In the genomic region with DNA sequence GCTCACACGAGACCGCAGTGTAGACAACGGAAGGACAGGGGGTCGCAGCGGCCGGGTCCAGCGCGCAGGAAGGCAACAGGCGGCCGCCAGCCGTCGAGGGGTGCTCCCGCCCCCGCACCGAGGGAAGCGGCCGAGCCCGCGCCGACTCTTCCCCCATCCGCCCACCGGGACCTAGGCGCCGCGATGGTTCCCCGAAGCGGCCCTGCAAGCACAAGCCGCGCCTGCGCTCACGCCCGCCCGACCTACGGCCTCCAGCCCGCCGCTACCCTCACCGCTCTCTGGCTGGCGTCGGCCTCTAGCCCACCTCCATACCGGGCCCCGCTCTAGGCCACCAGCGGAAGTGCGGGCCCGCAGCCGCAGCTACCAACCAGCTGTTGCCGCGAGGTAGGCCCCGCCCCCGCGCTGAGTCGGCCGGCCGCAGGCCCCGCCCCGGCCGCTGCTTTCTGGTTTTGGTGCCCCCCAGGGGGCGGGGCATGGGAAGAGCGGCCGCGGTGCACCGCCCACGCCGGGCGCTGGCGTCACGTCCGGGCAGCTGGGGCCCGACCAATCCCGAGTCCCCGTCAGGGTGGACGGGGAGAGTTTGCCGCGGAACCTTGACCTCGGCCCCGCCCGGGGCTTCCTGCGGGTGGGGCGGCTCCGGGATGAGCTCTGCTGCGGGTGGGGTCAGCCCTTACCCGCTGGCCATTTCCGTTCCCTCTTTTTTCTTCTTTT, we compare ENCODE assay signal across 8 cellular contexts. TPM values are rescaled to one million over a fixed set of nuclear protein-coding genes. Genes with fewer than 3 reads are reported as not detected.
DNase-seq lines count a peak whose midpoint lies in the region; ATAC-seq and TF ChIP-seq lines count a peak whose summit lies in the region.

A gene with protein sequence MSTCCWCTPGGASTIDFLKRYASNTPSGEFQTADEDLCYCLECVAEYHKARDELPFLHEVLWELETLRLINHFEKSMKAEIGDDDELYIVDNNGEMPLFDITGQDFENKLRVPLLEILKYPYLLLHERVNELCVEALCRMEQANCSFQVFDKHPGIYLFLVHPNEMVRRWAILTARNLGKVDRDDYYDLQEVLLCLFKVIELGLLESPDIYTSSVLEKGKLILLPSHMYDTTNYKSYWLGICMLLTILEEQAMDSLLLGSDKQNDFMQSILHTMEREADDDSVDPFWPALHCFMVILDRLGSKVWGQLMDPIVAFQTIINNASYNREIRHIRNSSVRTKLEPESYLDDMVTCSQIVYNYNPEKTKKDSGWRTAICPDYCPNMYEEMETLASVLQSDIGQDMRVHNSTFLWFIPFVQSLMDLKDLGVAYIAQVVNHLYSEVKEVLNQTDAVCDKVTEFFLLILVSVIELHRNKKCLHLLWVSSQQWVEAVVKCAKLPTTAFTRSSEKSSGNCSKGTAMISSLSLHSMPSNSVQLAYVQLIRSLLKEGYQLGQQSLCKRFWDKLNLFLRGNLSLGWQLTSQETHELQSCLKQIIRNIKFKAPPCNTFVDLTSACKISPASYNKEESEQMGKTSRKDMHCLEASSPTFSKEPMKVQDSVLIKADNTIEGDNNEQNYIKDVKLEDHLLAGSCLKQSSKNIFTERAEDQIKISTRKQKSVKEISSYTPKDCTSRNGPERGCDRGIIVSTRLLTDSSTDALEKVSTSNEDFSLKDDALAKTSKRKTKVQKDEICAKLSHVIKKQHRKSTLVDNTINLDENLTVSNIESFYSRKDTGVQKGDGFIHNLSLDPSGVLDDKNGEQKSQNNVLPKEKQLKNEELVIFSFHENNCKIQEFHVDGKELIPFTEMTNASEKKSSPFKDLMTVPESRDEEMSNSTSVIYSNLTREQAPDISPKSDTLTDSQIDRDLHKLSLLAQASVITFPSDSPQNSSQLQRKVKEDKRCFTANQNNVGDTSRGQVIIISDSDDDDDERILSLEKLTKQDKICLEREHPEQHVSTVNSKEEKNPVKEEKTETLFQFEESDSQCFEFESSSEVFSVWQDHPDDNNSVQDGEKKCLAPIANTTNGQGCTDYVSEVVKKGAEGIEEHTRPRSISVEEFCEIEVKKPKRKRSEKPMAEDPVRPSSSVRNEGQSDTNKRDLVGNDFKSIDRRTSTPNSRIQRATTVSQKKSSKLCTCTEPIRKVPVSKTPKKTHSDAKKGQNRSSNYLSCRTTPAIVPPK (N-terminal part only) (minus strand): TSS at position 342 of the 711 bp plus-strand sequence. CDS start 5,558 bp downstream, outside the sequence.

- peaks cover 20 to 45% (median 35%) of the 10 kb centered on the region in 4 donors for H3K4me1 Mint-ChIP-seq in CD4-positive, CD25-positive, alpha-beta regulatory T cell
- peaks cover 45% of the 10 kb centered on the region for H3K4me1 Mint-ChIP-seq in dendritic cell treated with granulocyte-macrophage colony-stimulating factor and Interleukin-4, amounts not matched to agents 40 ng/mL and 50 ng/mL, for 4 days (ENCODE audit: low read depth)

- peak within 1 kb of the TSS; percentile 89 for H3K4me3 ChIP-seq in CD4-positive, CD25-positive, alpha-beta regulatory T cell (ENCODE audit: low read depth, low read length)
- peak within 1 kb of the TSS; percentile 95 to 99 for H3K4me3 ChIP-seq in left lung

- intact Hi-C loops in dendritic cell treated with granulocyte-macrophage colony-stimulating factor and Interleukin-4, amounts not matched to agents 40 ng/mL and 50 ng/mL, for 4 days (cut with micrococcal nuclease) = loop anchor here (5.0 kb wide), 1 partner anchor 33 kb away; no protein-coding TSS in a partner anchor
- intact Hi-C loops in left lung (cut with DNase I) = no loop called here

- H3K9me3 ChIP-seq in CD4-positive, CD25-positive, alpha-beta regulatory T cell (ENCODE audit: control insufficient read depth in 2 of 2, low read length in 2 of 2) = no peaks in the 10 kb centered on the region
- no peaks in the 10 kb centered on the region for H3K9me3 ChIP-seq in left lung

- H3K4me3 Mint-ChIP-seq in CD4-positive, CD25-positive, alpha-beta regulatory T cell = peak within 1 kb of the TSS; percentile 91 to 97 (median 95)
- H3K4me3 Mint-ChIP-seq in dendritic cell treated with granulocyte-macrophage colony-stimulating factor and Interleukin-4, amounts not matched to agents 40 ng/mL and 50 ng/mL, for 4 days = peak within 1 kb of the TSS; percentile 92

- ATAC-seq in CD4-positive, CD25-positive, alpha-beta regulatory T cell (ENCODE audit: low read depth in 2 of 2) = peak; percentile 91
- ATAC-seq in GM19438 (IDR thresholded peaks at IDR 0.05; ENCODE audit: low read depth, unreplicated experiment) = peak; percentile 85
- peak; percentile 79 for ATAC-seq in HG03571 (IDR thresholded peaks at IDR 0.05; ENCODE audit: unreplicated experiment)
- ATAC-seq in left lung = peak; percentile 98

- H3K4me1 ChIP-seq in CD4-positive, CD25-positive, alpha-beta regulatory T cell (ENCODE audit: control insufficient read depth, insufficient read depth, low read length, poor library complexity, severe bottlenecking) = peaks cover 38% of the 10 kb centered on the region
- H3K4me1 ChIP-seq in left lung = peaks cover 25 to 42% of the 10 kb centered on the region in 2 donors

- peak within 1 kb of the TSS; percentile 94 for H3K27ac ChIP-seq in CD4-positive, CD25-positive, alpha-beta regulatory T cell (ENCODE audit: insufficient read depth, low read length, poor library complexity, severe bottlenecking)
- H3K27ac ChIP-seq in left lung = peak within 1 kb of the TSS; percentile 86 to 96

- H3K36me3 ChIP-seq in CD4-positive, CD25-positive, alpha-beta regulatory T cell (ENCODE audit: control insufficient read depth, insufficient read depth, low read length) = peaks cover 20% of the 10 kb centered on the region
- peaks cover 0 to 33% of the 10 kb centered on the region in 2 donors for H3K36me3 ChIP-seq in left lung

- H3K27me3 ChIP-seq in CD4-positive, CD25-positive, alpha-beta regulatory T cell (ENCODE audit: control insufficient read depth, insufficient read depth, low read length) = no peaks in the 10 kb centered on the region
- H3K27me3 ChIP-seq in left lung = no peaks in the 10 kb centered on the region

- peaks cover 0 to 2% (median 0%) of the 10 kb centered on the region in 7 donors for H3K9me3 Mint-ChIP-seq in CD4-positive, CD25-positive, alpha-beta regulatory T cell
- H3K9me3 Mint-ChIP-seq in dendritic cell treated with granulocyte-macrophage colony-stimulating factor and Interleukin-4, amounts not matched to agents 40 ng/mL and 50 ng/mL, for 4 days = no peaks in the 10 kb centered on the region

- H3K36me3 Mint-ChIP-seq in CD4-positive, CD25-positive, alpha-beta regulatory T cell = peaks cover 19% of the 10 kb centered on the region
- H3K36me3 Mint-ChIP-seq in dendritic cell treated with granulocyte-macrophage colony-stimulating factor and Interleukin-4, amounts not matched to agents 40 ng/mL and 50 ng/mL, for 4 days (ENCODE audit: low read depth) = peaks cover 43% of the 10 kb centered on the region

- no peak for TF ChIP-seq CTCF in left lung (IDR thresholded peaks at IDR 0.05)

- H3K27me3 Mint-ChIP-seq in CD4-positive, CD25-positive, alpha-beta regulatory T cell = peaks cover 5% of the 10 kb centered on the region
- no peaks in the 10 kb centered on the region for H3K27me3 Mint-ChIP-seq in dendritic cell treated with granulocyte-macrophage colony-stimulating factor and Interleukin-4, amounts not matched to agents 40 ng/mL and 50 ng/mL, for 4 days

- H3K27ac Mint-ChIP-seq in CD4-positive, CD25-positive, alpha-beta regulatory T cell = peak within 1 kb of the TSS; percentile 96 to 97 (median 97)
- H3K27ac Mint-ChIP-seq in dendritic cell treated with granulocyte-macrophage colony-stimulating factor and Interleukin-4, amounts not matched to agents 40 ng/mL and 50 ng/mL, for 4 days = peak within 1 kb of the TSS; percentile 98

- DNase-seq in CD4-positive, CD25-positive, alpha-beta regulatory T cell = peak; percentile 90 to 98 (median 94)
- DNase-seq in NCI-H774 (lab: John Stamatoyannopoulos, UW) (peak; percentile 99), left lung (peak; percentile 97 to 99)
- peak; percentile 94 for DNase-seq in activated CD4-positive, alpha-beta T cell treated with anti-CD3 and anti-CD28 coated beads, Interleukin-2, amount 50 U/mL, for 4 hours
- peak; percentile 95 for DNase-seq in stimulated activated CD4-positive, alpha-beta T cell treated with anti-CD3 and anti-CD28 coated beads, Interleukin-2, amount 100 ng/mL, for 4 hours (ENCODE audit: low read depth)

RNA-seq across cellular contexts. Expression of the gene that starts here (rescaled TPM):
- 70.5 TPM for total RNA-seq in CD4-positive, CD25-positive, alpha-beta regulatory T cell
- polyA plus RNA-seq in CD4-positive, CD25-positive, alpha-beta regulatory T cell = 10 to 100 TPM; 22.6 to 31.3 (median 27.3) TPM
- 10 to 100 TPM; 42.2 to 53.1 TPM for total RNA-seq in left lung

Comparison
In these comparisons a context has a peak if more than half of its experiments do, and no peak if none do; other contexts are left out.
1. Peak in every context shown above with its lines: DNase-seq, ATAC-seq, H3K4me3 ChIP-seq and H3K27ac ChIP-seq.